Comparison of ENCODE assay signal across 5 cellular contexts in the genomic region with DNA sequence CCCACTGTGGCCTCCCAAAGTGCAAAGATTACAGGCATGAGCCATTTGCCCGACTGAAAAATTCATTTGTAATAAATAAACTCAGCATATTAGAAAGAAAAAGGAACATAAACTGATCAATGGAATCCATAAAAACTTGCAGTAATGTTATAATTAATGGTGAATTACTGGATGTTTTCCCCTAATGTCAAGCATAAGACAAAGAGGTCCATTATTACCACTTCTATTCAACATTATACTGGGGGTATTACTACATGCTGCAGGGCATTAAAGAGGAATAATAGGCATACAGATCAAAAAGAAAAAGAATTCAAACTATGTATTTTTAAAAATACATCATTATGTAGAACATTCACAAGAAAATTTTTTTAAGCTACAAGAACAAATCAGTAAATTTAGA.
"Had no signal": no experiment of that assay in that cellular context is flagged by ENCODE, and none has a peak within 500 bp of the region (broad histone marks: within the 10 kb centered on the region; RNA-seq: fewer than 3 reads in every experiment).

No MANE protein-coding gene starts in this region.

- H2AFZ ChIP-seq: GM23248 had no signal

- H3K4me3 ChIP-seq: GM23248, K562 had no signal

- H3K27ac ChIP-seq: GM23248 had no signal

- DNase-seq: GM23248, H9, HCEC 1CT, IMR-90 had no signal

- H3K9ac ChIP-seq: GM23248 had no signal
